In genomic region chr2:157265825-157266224, GRCh38 we compare ENCODE assay signal across 32 cellular contexts. TPM values are rescaled to one million over a fixed set of nuclear protein-coding genes. Genes with fewer than 3 reads are reported as not detected.
"Had no signal": no experiment of that assay in that cellular context is flagged by ENCODE, and none has a peak within 500 bp of the region (broad histone marks: within the 10 kb centered on the region; RNA-seq: fewer than 3 reads in every experiment).

No MANE protein-coding gene starts in this region.

- H3K4me3 Mint-ChIP-seq: dendritic cell treated with granulocyte-macrophage colony-stimulating factor and Interleukin-4, amounts not matched to agents 40 ng/mL and 50 ng/mL, for 4 days; effector memory CD8-positive, alpha-beta T cell; endodermal cell; mesothelial cell of epicardium had no signal

- ATAC-seq: effector memory CD8-positive, alpha-beta T cell; esophagus mucosa; gastrocnemius medialis; heart right ventricle; left cardiac atrium; left lung; left ventricle myocardium superior; lower lobe of right lung; mucosa of descending colon had no signal

- H3K4me3 ChIP-seq: colonic mucosa, esophagus squamous epithelium, gastrocnemius medialis, heart right ventricle, left lung, lower lobe of right lung, mucosa of descending colon had no signal

- H3K4me1 ChIP-seq: colonic mucosa, gastrocnemius medialis, left lung had no signal

- DNase-seq: colonic mucosa; cortex of kidney; effector CD8-positive, alpha-beta T cell; effector memory CD8-positive, alpha-beta T cell; endodermal cell; esophagus squamous epithelium; foreskin fibroblast; foreskin melanocyte; gastrocnemius medialis; glutamatergic neuron; head of caudate nucleus; heart right ventricle; hippocampal formation; left cardiac atrium; left lung; left ventricle myocardium superior; lower lobe of right lung; mesenchymal stem cell; mucosa of descending colon; naive B cell had no signal

- H3K27ac ChIP-seq: colonic mucosa, epithelial cell of prostate, esophagus squamous epithelium, gastrocnemius medialis, heart right ventricle, left lung, lower lobe of right lung had no signal

- H3K27me3 ChIP-seq: colonic mucosa, esophagus squamous epithelium, gastrocnemius medialis, heart right ventricle, left lung had no signal

- H3K9me3 Mint-ChIP-seq: dendritic cell treated with granulocyte-macrophage colony-stimulating factor and Interleukin-4, amounts not matched to agents 40 ng/mL and 50 ng/mL, for 4 days; effector memory CD8-positive, alpha-beta T cell; endodermal cell; mesothelial cell of epicardium; naive B cell had no signal

- H3K36me3 Mint-ChIP-seq: mesothelial cell of epicardium had no signal

- H3K9me3 ChIP-seq: colonic mucosa, esophagus squamous epithelium, gastrocnemius medialis, heart right ventricle, left lung, lower lobe of right lung, mucosa of descending colon had no signal

- FAIRE-seq: endometrium, islet of Langerhans, keratinocyte had no signal

- H3K36me3 ChIP-seq: colonic mucosa, esophagus squamous epithelium, gastrocnemius medialis, heart right ventricle, left lung, lower lobe of right lung had no signal

- H3K27me3 Mint-ChIP-seq: dendritic cell treated with granulocyte-macrophage colony-stimulating factor and Interleukin-4, amounts not matched to agents 40 ng/mL and 50 ng/mL, for 4 days had no signal

- H3K27ac Mint-ChIP-seq: dendritic cell treated with granulocyte-macrophage colony-stimulating factor and Interleukin-4, amounts not matched to agents 40 ng/mL and 50 ng/mL, for 4 days; effector memory CD8-positive, alpha-beta T cell; endodermal cell; mesothelial cell of epicardium had no signal

RNA-seq across cellular contexts. Expression of gene GALNT5, which starts 8.3 kb away (rescaled TPM):
- total RNA-seq: dermis microvascular lymphatic vessel endothelial cell, mesenteric fat pad had no signal

RNA-seq across cellular contexts. Expression of gene ERMN, which starts 59.8 kb away (rescaled TPM):
- total RNA-seq: dermis microvascular lymphatic vessel endothelial cell, esophagus mucosa, gastrocnemius medialis, glomerular endothelial cell, kidney epithelial cell, left ventricle myocardium superior, lung microvascular endothelial cell, mesothelial cell of epicardium had no signal
- polyA plus RNA-seq: keratinocyte had no signal
